ENCODE assay signal across 14 cellular contexts in the genomic region with DNA sequence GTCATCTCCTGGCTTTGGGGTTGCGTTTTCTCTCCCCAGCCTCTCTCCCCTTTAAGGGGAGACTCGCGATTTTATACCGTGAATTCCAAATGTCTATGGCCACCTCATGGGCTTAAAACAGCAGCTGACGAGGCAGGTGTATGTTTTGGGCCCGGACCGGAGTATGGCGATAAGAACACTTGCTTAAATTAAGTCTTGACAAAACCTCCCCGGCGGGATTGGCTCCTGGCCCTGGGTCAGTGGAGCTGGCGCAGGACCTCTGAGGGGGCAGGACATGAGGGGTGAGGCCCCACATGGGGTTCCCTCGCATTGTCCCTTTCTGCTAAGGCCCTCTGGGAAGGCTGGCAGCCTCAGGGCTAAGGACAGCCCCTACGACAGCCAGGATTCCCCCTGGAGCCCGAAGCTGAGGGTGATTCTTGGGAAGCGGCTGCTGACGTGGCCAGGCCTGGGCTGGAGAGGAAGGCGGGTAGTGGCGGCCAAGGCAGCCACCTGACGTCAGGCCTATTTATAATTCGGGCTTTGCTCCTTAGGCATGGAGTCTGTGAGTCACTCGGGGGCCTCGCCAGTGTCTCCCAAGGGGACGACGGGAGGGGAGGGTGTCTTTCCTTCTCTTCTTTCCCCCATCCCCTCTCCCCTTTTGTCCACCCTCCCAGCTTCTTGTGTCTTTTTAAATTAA. TPM values are rescaled to one million over a fixed set of nuclear protein-coding genes. Genes with fewer than 3 reads are reported as not detected.
DNase-seq lines count a peak whose midpoint lies in the region; ATAC-seq and TF ChIP-seq lines count a peak whose summit lies in the region.
"Had no signal": no experiment of that assay in that cellular context is flagged by ENCODE, and none has a peak within 500 bp of the region (broad histone marks: within the 10 kb centered on the region; RNA-seq: fewer than 3 reads in every experiment).

No MANE protein-coding gene starts in this region.

- H2AK5ac ChIP-seq in mesenchymal stem cell (ENCODE audit: low read length, severe bottlenecking): no peak overlapping the region

- H3K23ac ChIP-seq in mesenchymal stem cell (ENCODE audit: low read length in 2 of 2): no peak overlapping the region

- 76% methylated on average over 22 of the region's 24 CpGs for WGBS in mesenchymal stem cell

- peaks cover 3% of the 10 kb centered on the region for H3K4me1 ChIP-seq in mesenchymal stem cell (ENCODE audit: control insufficient read depth, insufficient read depth, low read depth, low read length)
- H3K4me1 ChIP-seq: pancreas had no signal

- DNase-seq in A172 (ENCODE audit: low spot score): peak; percentile 91
- peak; percentile 90 for DNase-seq in LHCN-M2 (ENCODE audit: low read depth)
- DNase-seq in choroid plexus epithelial cell (ENCODE audit: low read depth): peak; percentile 76
- DNase-seq in mesenchymal stem cell: peak; percentile 87
- no peak for DNase-seq in amygdala (lab: John Stamatoyannopoulos, UW)
- no peak for DNase-seq in activated CD4-positive, alpha-beta T cell treated with anti-CD3 and anti-CD28 coated beads, Interleukin-2, amount 10 ng/mL, durations not matched to agents 24 days and 14 days
- DNase-seq: activated CD8-positive, alpha-beta memory T cell treated with anti-CD3 and anti-CD28 coated beads, Interleukin-2, amount 10 ng/mL, durations not matched to agents 7 days and 5 days; NCI-H1105 treated with DMSO at 0.1 percent for 48 hours; pancreas had no signal

- H4K8ac ChIP-seq in mesenchymal stem cell (ENCODE audit: low read length): peak overlapping the region; percentile 52

- H3K9me3 Mint-ChIP-seq in activated CD4-positive, alpha-beta T cell treated with anti-CD3 and anti-CD28 coated beads, Interleukin-2, amount 10 ng/mL, durations not matched to agents 24 days and 14 days: peaks cover 7% of the 10 kb centered on the region

- no peak overlapping the region for H3K27ac Mint-ChIP-seq in activated CD4-positive, alpha-beta T cell treated with anti-CD3 and anti-CD28 coated beads, Interleukin-2, amount 10 ng/mL, durations not matched to agents 24 days and 14 days

- no peaks in the 10 kb centered on the region for H3K9me3 ChIP-seq in mesenchymal stem cell (ENCODE audit: control insufficient read depth, low read length)
- H3K9me3 ChIP-seq: pancreas, upper lobe of left lung had no signal

- no peak overlapping the region for H2AFZ ChIP-seq in mesenchymal stem cell (ENCODE audit: low read depth, low read length)

- H3K27ac ChIP-seq in mesenchymal stem cell (ENCODE audit: low read length, poor library complexity, severe bottlenecking): no peak overlapping the region
- H3K27ac ChIP-seq: pancreas, upper lobe of left lung had no signal

- peaks cover 7% of the 10 kb centered on the region for H3K36me3 Mint-ChIP-seq in activated CD4-positive, alpha-beta T cell treated with anti-CD3 and anti-CD28 coated beads, Interleukin-2, amount 10 ng/mL, durations not matched to agents 24 days and 14 days (ENCODE audit: low read depth)

- H3K9ac ChIP-seq in mesenchymal stem cell (ENCODE audit: low read length): peak overlapping the region; percentile 88

- TF ChIP-seq CTCF in choroid plexus epithelial cell (conservative IDR thresholded peaks at IDR 0.05; ENCODE audit: low read depth, low read length): no peak

- no peak overlapping the region for H3K4me3 Mint-ChIP-seq in activated CD4-positive, alpha-beta T cell treated with anti-CD3 and anti-CD28 coated beads, Interleukin-2, amount 10 ng/mL, durations not matched to agents 24 days and 14 days
- H3K4me3 Mint-ChIP-seq: activated CD8-positive, alpha-beta memory T cell treated with anti-CD3 and anti-CD28 coated beads, Interleukin-2, amount 10 ng/mL, durations not matched to agents 7 days and 5 days had no signal

- H2BK5ac ChIP-seq in mesenchymal stem cell (ENCODE audit: low read depth, low read length, poor library complexity, severe bottlenecking): no peak overlapping the region

- H3K27me3 Mint-ChIP-seq in activated CD4-positive, alpha-beta T cell treated with anti-CD3 and anti-CD28 coated beads, Interleukin-2, amount 10 ng/mL, durations not matched to agents 24 days and 14 days: no peaks in the 10 kb centered on the region
- H3K27me3 Mint-ChIP-seq: activated CD8-positive, alpha-beta memory T cell treated with anti-CD3 and anti-CD28 coated beads, Interleukin-2, amount 10 ng/mL, durations not matched to agents 7 days and 5 days had no signal

- no peak overlapping the region for H3K4me2 ChIP-seq in mesenchymal stem cell (ENCODE audit: low read length, poor library complexity, severe bottlenecking)

- no peaks in the 10 kb centered on the region for H3K36me3 ChIP-seq in mesenchymal stem cell (ENCODE audit: control insufficient read depth in 1 of 2, insufficient read depth in 2 of 2, low read depth in 1 of 2, low read length in 2 of 2)
- H3K36me3 ChIP-seq: pancreas, upper lobe of left lung had no signal

- intact Hi-C loops in activated CD4-positive, alpha-beta T cell treated with anti-CD3 and anti-CD28 coated beads, Interleukin-2, amount 10 ng/mL, durations not matched to agents 24 days and 14 days (cut with micrococcal nuclease): no loop called here

- ATAC-seq in GM21423 (IDR thresholded peaks at IDR 0.05; ENCODE audit: unreplicated experiment): no peak
- ATAC-seq in GM18868 (IDR thresholded peaks at IDR 0.05; ENCODE audit: unreplicated experiment): no peak
- ATAC-seq: activated CD8-positive, alpha-beta memory T cell treated with anti-CD3 and anti-CD28 coated beads, Interleukin-2, amount 10 ng/mL, durations not matched to agents 7 days and 5 days; left colon had no signal

- no peaks in the 10 kb centered on the region for H3K27me3 ChIP-seq in mesenchymal stem cell (ENCODE audit: control insufficient read depth in 1 of 2, insufficient read depth in 1 of 2, low read length in 2 of 2)
- H3K27me3 ChIP-seq: pancreas, upper lobe of left lung had no signal

- no peaks in the 10 kb centered on the region for H3K79me1 ChIP-seq in mesenchymal stem cell (replicated peaks; ENCODE audit: low read length, poor library complexity, severe bottlenecking)

- peaks cover 36% of the 10 kb centered on the region for H3K4me1 Mint-ChIP-seq in activated CD4-positive, alpha-beta T cell treated with anti-CD3 and anti-CD28 coated beads, Interleukin-2, amount 10 ng/mL, durations not matched to agents 24 days and 14 days

- H3K4ac ChIP-seq in mesenchymal stem cell (ENCODE audit: low read depth in 1 of 2, low read length in 2 of 2): peak overlapping the region in 1 of 2 experiments; percentile 8

- no peak overlapping the region for H2BK12ac ChIP-seq in mesenchymal stem cell (ENCODE audit: low read length in 2 of 2)

- H3K18ac ChIP-seq in mesenchymal stem cell (ENCODE audit: low read depth in 1 of 2, low read length in 2 of 2): peak overlapping the region in 1 of 2 experiments; percentile 32

- H3K4me3 ChIP-seq in choroid plexus epithelial cell (ENCODE audit: low read depth, low read length) (no peak overlapping the region), mesenchymal stem cell (ENCODE audit: insufficient read depth in 1 of 2, low read depth in 1 of 2, low read length in 2 of 2) (no peak overlapping the region)
- H3K4me3 ChIP-seq: pancreas, upper lobe of left lung had no signal

- H4K91ac ChIP-seq in mesenchymal stem cell (ENCODE audit: low read length): no peak overlapping the region

- H2BK120ac ChIP-seq in mesenchymal stem cell (ENCODE audit: low read depth, low read length): no peak overlapping the region

- H3K14ac ChIP-seq in mesenchymal stem cell (ENCODE audit: low read length in 2 of 2): no peak overlapping the region

- H2BK15ac ChIP-seq in mesenchymal stem cell (ENCODE audit: low read depth, poor library complexity, severe bottlenecking): no peak overlapping the region

RNA-seq across cellular contexts. Expression of a gene that starts 12.7 kb away (rescaled TPM):
- total RNA-seq in A172 (2014; rRNA removed; shearing (Covaris generic)): 0.05 TPM in 1 of 2 replicates, not detected in the other
- 10.7 and 18.8 TPM in 2 replicates for total RNA-seq in LHCN-M2 (2014; rRNA removed)
- polyA plus RNA-seq in LHCN-M2 (2012): 19.6 TPM
- polyA plus RNA-seq in mesenchymal stem cell (2013, experiment 1 of 2): 0.01 TPM
- 0.01 TPM for polyA plus RNA-seq in mesenchymal stem cell (2013, experiment 2 of 2)
- total RNA-seq in activated CD4-positive, alpha-beta T cell treated with anti-CD3 and anti-CD28 coated beads, Interleukin-2, amount 10 ng/mL, durations not matched to agents 24 days and 14 days: 0.40 and 0.49 TPM in 2 replicates
- total RNA-seq: epithelial cell of proximal tubule had no signal

Comparison
In these comparisons a context has a peak if more than half of its experiments do, and no peak if none do; other contexts are left out.
1. DNase-seq: peak in A172 (single experiment), LHCN-M2 (single experiment), choroid plexus epithelial cell (single experiment) and mesenchymal stem cell (single experiment); none in amygdala (0 of 56) and activated CD4-positive, alpha-beta T cell treated with anti-CD3 and anti-CD28 coated beads, Interleukin-2, amount 10 ng/mL, durations not matched to agents 24 days and 14 days (single experiment).